Comparison of ENCODE assay signal across 15 cellular contexts in genomic region chr5:154143121-154143725, GRCh38.
"Had no signal": no experiment of that assay in that cellular context is flagged by ENCODE, and none has a peak within 500 bp of the region (broad histone marks: within the 10 kb centered on the region; RNA-seq: fewer than 3 reads in every experiment).

No MANE protein-coding gene starts in this region.

- H3K9me3 Mint-ChIP-seq: memory B cell; natural killer cell; stimulated activated naive CD8-positive, alpha-beta T cell treated with anti-CD3 and anti-CD28 coated beads, Interleukin-15, Interleukin-2, amounts not matched to agents 100 ng/mL and 50 ng/mL, for 24 hours; T-cell; type B pancreatic cell had no signal

- H3K27ac ChIP-seq: suprapubic skin had no signal

- H3K36me3 Mint-ChIP-seq: natural killer cell, T-cell, type B pancreatic cell had no signal

- H3K4me3 Mint-ChIP-seq: memory B cell; natural killer cell; stimulated activated naive CD8-positive, alpha-beta T cell treated with anti-CD3 and anti-CD28 coated beads, Interleukin-15, Interleukin-2, amounts not matched to agents 100 ng/mL and 50 ng/mL, for 24 hours; T-cell; type B pancreatic cell had no signal

- H3K4me1 Mint-ChIP-seq: memory B cell, natural killer cell, T-cell had no signal

- H3K4me3 ChIP-seq: suprapubic skin had no signal

- H3K9me3 ChIP-seq: suprapubic skin had no signal

- ATAC-seq: natural killer cell, sciatic nerve, T-cell had no signal

- H3K27me3 ChIP-seq: suprapubic skin had no signal

- H3K4me1 ChIP-seq: suprapubic skin had no signal

- H3K27ac Mint-ChIP-seq: memory B cell, natural killer cell, progenitor cell of endocrine pancreas, T-cell, type B pancreatic cell had no signal

- H3K36me3 ChIP-seq: suprapubic skin had no signal

- FAIRE-seq: colon had no signal

- DNase-seq: activated CD4-positive, alpha-beta T cell treated with anti-CD3 and anti-CD28 coated beads, Interleukin-2, amount 50 U/mL, for 1 hour; activated naive CD4-positive, alpha-beta T cell; erythroblast; hypothalamus; natural killer cell; occipital lobe; T-cell; T-helper 9 cell had no signal
